ENCODE assay signal across 1 cellular context in genomic region chr12:16610743-16611142, GRCh38.
TF ChIP-seq lines count a peak whose summit lies in the region.

No MANE protein-coding gene starts in this region.

TF ChIP-seq in GM12878, 131 proteins besides CTCF, POLR2A, EP300 and RAD21:
- TF ChIP-seq TBL1XR1 (IDR thresholded peaks at IDR 0.05; ENCODE audit: low read depth, low read length) (no peak), SP1 (IDR thresholded peaks at IDR 0.05; ENCODE audit: low read depth, low read length) (no peak), ZSCAN29 (IDR thresholded peaks at IDR 0.05) (no peak), EZH2 (IDR thresholded peaks at IDR 0.05; ENCODE audit: borderline replicate concordance, control insufficient read depth, low read depth, low read length) (no peak), CUX1 (IDR thresholded peaks at IDR 0.05; ENCODE audit: insufficient replicate concordance, low read depth, low read length) (no peak), IRF5 (IDR thresholded peaks at IDR 0.05; ENCODE audit: borderline replicate concordance) (no peak), IKZF1 (conservative IDR thresholded peaks at IDR 0.05) (no peak)
